In genomic region chr15:85580914-85581313, GRCh38 we compare ENCODE assay signal across 8 cellular contexts.
DNase-seq lines count a peak whose midpoint lies in the region; ATAC-seq and TF ChIP-seq lines count a peak whose summit lies in the region.

No MANE protein-coding gene starts in this region.

- H3K9me3 ChIP-seq in neural progenitor cell (ENCODE audit: low read depth): no peaks in the 10 kb centered on the region

- H3K79me2 ChIP-seq in neural progenitor cell (ENCODE audit: low read depth): peaks cover 30% of the 10 kb centered on the region

- peak; percentile 58 for DNase-seq in Jurkat, Clone E6-1 (ENCODE audit: low read depth, low spot score)
- peak; percentile 67 to 75 for DNase-seq in activated T-cell treated with anti-CD3 and anti-CD28 coated beads, Interleukin-2, amount 50 U/mL, for 48 hours
- DNase-seq in immature natural killer cell: peak; percentile 67 to 72 (median 69)
- DNase-seq in neural progenitor cell (ENCODE audit: low spot score): no peak
- no peak for DNase-seq in SIG-M5 treated with dmso at 0.1 percent for 504 hours (lab: John Stamatoyannopoulos, UW; ENCODE audit: unreplicated experiment)

- no peak overlapping the region for H3K9ac ChIP-seq in neural progenitor cell

- no peaks in the 10 kb centered on the region for H3K9me3 Mint-ChIP-seq in immature natural killer cell
- no peaks in the 10 kb centered on the region for H3K9me3 Mint-ChIP-seq in stimulated activated naive CD8-positive, alpha-beta T cell treated with anti-CD3 and anti-CD28 coated beads, Interleukin-15, Interleukin-2, amounts not matched to agents 100 ng/mL and 50 ng/mL, for 24 hours
- no peaks in the 10 kb centered on the region for H3K9me3 Mint-ChIP-seq in neural progenitor cell

- H3K27ac ChIP-seq in neural progenitor cell: no peak overlapping the region

- no peaks in the 10 kb centered on the region for H3F3A ChIP-seq in neural progenitor cell (ENCODE audit: low read depth)

- H3K4me1 Mint-ChIP-seq in immature natural killer cell (peaks cover 69 to 72% of the 10 kb centered on the region in 2 donors), neural progenitor cell (peaks cover 62% of the 10 kb centered on the region)
- peaks cover 71% of the 10 kb centered on the region for H3K4me1 Mint-ChIP-seq in stimulated activated naive CD8-positive, alpha-beta T cell treated with anti-CD3 and anti-CD28 coated beads, Interleukin-15, Interleukin-2, amounts not matched to agents 100 ng/mL and 50 ng/mL, for 24 hours (ENCODE audit: low read depth)

- no peak for TF ChIP-seq CTCF in neural progenitor cell (IDR thresholded peaks at IDR 0.05)

- no peaks in the 10 kb centered on the region for H3K36me3 ChIP-seq in neural progenitor cell

- H3K4me3 Mint-ChIP-seq in immature natural killer cell (peak overlapping the region; percentile 93 to 98 (median 93)), neural progenitor cell (no peak overlapping the region)
- peak overlapping the region; percentile 86 for H3K4me3 Mint-ChIP-seq in stimulated activated naive CD8-positive, alpha-beta T cell treated with anti-CD3 and anti-CD28 coated beads, Interleukin-15, Interleukin-2, amounts not matched to agents 100 ng/mL and 50 ng/mL, for 24 hours

- H3K27me3 ChIP-seq in neural progenitor cell: no peaks in the 10 kb centered on the region

- H2AFZ ChIP-seq in neural progenitor cell (replicated peaks): no peak overlapping the region

- no peak overlapping the region for H3K4me3 ChIP-seq in Jurkat, Clone E6-1 (ENCODE audit: low read length)
- no peak overlapping the region for H3K4me3 ChIP-seq in neural progenitor cell

- no peak overlapping the region for H3K4me2 ChIP-seq in neural progenitor cell

- H3K27me3 Mint-ChIP-seq in immature natural killer cell (ENCODE audit: low read depth in 3 of 3) (peaks cover 8 to 14% (median 9%) of the 10 kb centered on the region in 3 donors), neural progenitor cell (ENCODE audit: insufficient read depth, low read depth) (no peaks in the 10 kb centered on the region)
- H3K27me3 Mint-ChIP-seq in stimulated activated naive CD8-positive, alpha-beta T cell treated with anti-CD3 and anti-CD28 coated beads, Interleukin-15, Interleukin-2, amounts not matched to agents 100 ng/mL and 50 ng/mL, for 24 hours: no peaks in the 10 kb centered on the region

- H3K27ac Mint-ChIP-seq in immature natural killer cell: peak overlapping the region; percentile 91 to 100 (median 94)
- H3K27ac Mint-ChIP-seq in stimulated activated naive CD8-positive, alpha-beta T cell treated with anti-CD3 and anti-CD28 coated beads, Interleukin-15, Interleukin-2, amounts not matched to agents 100 ng/mL and 50 ng/mL, for 24 hours: peak overlapping the region; percentile 93
- H3K27ac Mint-ChIP-seq in neural progenitor cell: no peak overlapping the region

- H3K4me1 ChIP-seq in neural progenitor cell: peaks cover 23% of the 10 kb centered on the region

- peaks cover 54% of the 10 kb centered on the region for H4K20me1 ChIP-seq in neural progenitor cell (ENCODE audit: low read depth)

- peaks cover 5 to 12% (median 8%) of the 10 kb centered on the region in 3 donors for H3K36me3 Mint-ChIP-seq in immature natural killer cell
- peaks cover 83% of the 10 kb centered on the region for H3K36me3 Mint-ChIP-seq in stimulated activated naive CD8-positive, alpha-beta T cell treated with anti-CD3 and anti-CD28 coated beads, Interleukin-15, Interleukin-2, amounts not matched to agents 100 ng/mL and 50 ng/mL, for 24 hours (ENCODE audit: low read depth)
- H3K36me3 Mint-ChIP-seq in neural progenitor cell: peaks cover 31% of the 10 kb centered on the region

- ATAC-seq in GM18502 (IDR thresholded peaks at IDR 0.05; ENCODE audit: poor library complexity, unreplicated experiment) (no peak), HG02938 (IDR thresholded peaks at IDR 0.05; ENCODE audit: unreplicated experiment) (no peak)

Comparison
In these comparisons a context has a peak if more than half of its experiments do, and no peak if none do; other contexts are left out.
1. DNase-seq: peak in Jurkat, Clone E6-1 (single experiment), activated T-cell treated with anti-CD3 and anti-CD28 coated beads, Interleukin-2, amount 50 U/mL, for 48 hours (2 of 2) and immature natural killer cell (3 of 3); none in neural progenitor cell (single experiment) and SIG-M5 treated with dmso at 0.1 percent for 504 hours (single experiment).